ENCODE assay signal across 16 cellular contexts in the genomic region with DNA sequence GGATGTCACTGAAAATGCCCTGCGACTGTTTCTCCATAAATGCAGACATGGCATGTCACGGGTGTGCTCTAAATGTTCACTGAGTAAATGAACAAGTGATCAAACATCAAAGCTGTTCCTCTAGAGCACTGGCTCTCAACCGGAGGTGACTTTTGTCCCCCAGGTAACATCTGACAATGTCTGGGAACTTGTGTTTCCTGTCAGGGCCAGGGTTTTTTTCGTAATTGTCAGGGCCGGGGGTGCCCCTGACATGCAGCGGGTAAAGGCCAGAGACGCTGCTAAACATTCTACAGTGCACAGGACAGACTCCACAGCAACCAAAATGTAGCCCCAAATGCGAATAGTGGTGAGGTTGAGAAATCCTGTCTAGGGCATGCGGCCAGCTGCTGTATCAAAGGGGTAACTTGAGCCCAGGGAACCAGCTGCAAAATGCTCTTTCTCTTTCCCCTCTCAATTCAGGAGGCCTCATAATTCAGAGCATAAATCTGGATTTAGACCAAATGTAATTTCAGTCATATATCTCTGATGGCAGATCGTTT. TPM values are rescaled to one million over a fixed set of nuclear protein-coding genes. Genes with fewer than 3 reads are reported as not detected.
DNase-seq lines count a peak whose midpoint lies in the region; ATAC-seq, FAIRE-seq and TF ChIP-seq lines count a peak whose summit lies in the region.
"Had no signal": no experiment of that assay in that cellular context is flagged by ENCODE, and none has a peak within 500 bp of the region (broad histone marks: within the 10 kb centered on the region; RNA-seq: fewer than 3 reads in every experiment).

No MANE protein-coding gene starts in this region.

- TF ChIP-seq CTCF in progenitor cell of endocrine pancreas (IDR thresholded peaks at IDR 0.05; ENCODE audit: unreplicated experiment) (no peak), heart right ventricle (IDR thresholded peaks at IDR 0.05) (no peak)

- no peak for DNase-seq in activated T-cell treated with anti-CD3 and anti-CD28 coated beads, Interleukin-2, amount 50 U/mL, for 24 hours
- no peak for DNase-seq in activated T-cell treated with anti-CD3 and anti-CD28 coated beads, Interleukin-2, amount 50 U/mL, for 4 hours
- peak; percentile 71 for DNase-seq in NCI-H1092 (lab: John Stamatoyannopoulos, UW)
- DNase-seq in fibroblast of gingiva (ENCODE audit: low read depth), result peak; percentile 62
- DNase-seq in progenitor cell of endocrine pancreas (ENCODE audit: low spot score, unreplicated experiment), result no peak
- no peak for DNase-seq in hepatic stellate cell (ENCODE audit: low spot score)
- DNase-seq in heart right ventricle, result no peak
- DNase-seq in frontal cortex (ENCODE audit: low spot score in 2 of 2), result no peak
- DNase-seq: DND-41; effector memory CD8-positive, alpha-beta T cell; islet precursor cell; NCI-H345; testis had no signal

- no peaks in the 10 kb centered on the region for H3K9me3 ChIP-seq in heart right ventricle
- H3K9me3 ChIP-seq: testis had no signal

- peaks cover 39% of the 10 kb centered on the region for H3K4me1 Mint-ChIP-seq in activated T-cell treated with anti-CD3 and anti-CD28 coated beads, Interleukin-2, amount 50 U/mL, for 24 hours (ENCODE audit: low read depth)
- H3K4me1 Mint-ChIP-seq in activated T-cell treated with anti-CD3 and anti-CD28 coated beads, Interleukin-2, amount 50 U/mL, for 4 hours (ENCODE audit: low read depth), result peaks cover 17% of the 10 kb centered on the region
- H3K4me1 Mint-ChIP-seq in progenitor cell of endocrine pancreas (ENCODE audit: low read depth), result peaks cover 18% of the 10 kb centered on the region

- H3K9me3 Mint-ChIP-seq in activated T-cell treated with anti-CD3 and anti-CD28 coated beads, Interleukin-2, amount 50 U/mL, for 24 hours, result no peaks in the 10 kb centered on the region
- H3K9me3 Mint-ChIP-seq in activated T-cell treated with anti-CD3 and anti-CD28 coated beads, Interleukin-2, amount 50 U/mL, for 4 hours, result no peaks in the 10 kb centered on the region
- H3K9me3 Mint-ChIP-seq in progenitor cell of endocrine pancreas (ENCODE audit: low read depth), result no peaks in the 10 kb centered on the region
- H3K9me3 Mint-ChIP-seq: effector memory CD8-positive, alpha-beta T cell had no signal

- no peak overlapping the region for H3K27ac Mint-ChIP-seq in activated T-cell treated with anti-CD3 and anti-CD28 coated beads, Interleukin-2, amount 50 U/mL, for 24 hours
- no peak overlapping the region for H3K27ac Mint-ChIP-seq in progenitor cell of endocrine pancreas
- H3K27ac Mint-ChIP-seq: effector memory CD8-positive, alpha-beta T cell had no signal

- ATAC-seq in activated T-cell treated with anti-CD3 and anti-CD28 coated beads, Interleukin-2, amount 50 U/mL, for 4 hours, result no peak
- no peak for ATAC-seq in heart right ventricle
- ATAC-seq: effector memory CD8-positive, alpha-beta T cell had no signal

- no peaks in the 10 kb centered on the region for H3K27me3 ChIP-seq in heart right ventricle
- H3K27me3 ChIP-seq: testis had no signal

- 85 to 89% methylated on average over 10 of the region's 10 CpGs for WGBS in heart right ventricle, 2 donors

- peak overlapping the region; percentile 30 for H3K4me3 Mint-ChIP-seq in activated T-cell treated with anti-CD3 and anti-CD28 coated beads, Interleukin-2, amount 50 U/mL, for 24 hours
- H3K4me3 Mint-ChIP-seq in activated T-cell treated with anti-CD3 and anti-CD28 coated beads, Interleukin-2, amount 50 U/mL, for 4 hours, result no peak overlapping the region
- peak overlapping the region; percentile 33 for H3K4me3 Mint-ChIP-seq in progenitor cell of endocrine pancreas (ENCODE audit: low read depth)

- peaks cover 9% of the 10 kb centered on the region for H3K36me3 Mint-ChIP-seq in activated T-cell treated with anti-CD3 and anti-CD28 coated beads, Interleukin-2, amount 50 U/mL, for 24 hours (ENCODE audit: low read depth)
- no peaks in the 10 kb centered on the region for H3K36me3 Mint-ChIP-seq in activated T-cell treated with anti-CD3 and anti-CD28 coated beads, Interleukin-2, amount 50 U/mL, for 4 hours (ENCODE audit: insufficient read depth)
- H3K36me3 Mint-ChIP-seq in progenitor cell of endocrine pancreas (ENCODE audit: insufficient read depth), result peaks cover 3% of the 10 kb centered on the region

- H3K4me1 ChIP-seq in heart right ventricle, result peaks cover 4 to 28% (median 19%) of the 10 kb centered on the region in 9 donors
- H3K4me1 ChIP-seq: testis had no signal

- intact Hi-C loops in heart right ventricle (cut with DNase I), result loop anchor here in 4 of 10 donors (10.0 kb wide), 3 partner anchors 54 to 344 kb away; partner anchors contain the start of gene IFFO2 (in 2 of the 4)

- peaks cover 0 to 10% (median 0%) of the 10 kb centered on the region in 9 donors for H3K36me3 ChIP-seq in heart right ventricle

- FAIRE-seq in frontal cortex (lab: Jason Lieb, UNC), result no peak
- FAIRE-seq: HTR-8/SVneo had no signal

- no peaks in the 10 kb centered on the region for H3K27me3 Mint-ChIP-seq in activated T-cell treated with anti-CD3 and anti-CD28 coated beads, Interleukin-2, amount 50 U/mL, for 24 hours
- no peaks in the 10 kb centered on the region for H3K27me3 Mint-ChIP-seq in activated T-cell treated with anti-CD3 and anti-CD28 coated beads, Interleukin-2, amount 50 U/mL, for 4 hours (ENCODE audit: low read depth)
- H3K27me3 Mint-ChIP-seq in progenitor cell of endocrine pancreas, result no peaks in the 10 kb centered on the region
- H3K27me3 Mint-ChIP-seq: effector memory CD8-positive, alpha-beta T cell had no signal

- H3K27ac ChIP-seq in heart right ventricle, result no peak overlapping the region
- H3K27ac ChIP-seq: testis had no signal

- H3K4me3 ChIP-seq in heart right ventricle, result no peak overlapping the region
- H3K4me3 ChIP-seq: testis had no signal

RNA-seq across cellular contexts. Expression of gene ALDH4A1, which starts 2.0 kb away (rescaled TPM):
- total RNA-seq in activated T-cell treated with anti-CD3 and anti-CD28 coated beads, Interleukin-2, amount 50 U/mL, for 4 hours, result 1 to 10 TPM; 4.2 to 4.6 (median 4.4) TPM
- 29.3 and 30.0 TPM in 2 replicates for total RNA-seq in progenitor cell of endocrine pancreas
- total RNA-seq in heart right ventricle, result 10 to 100 TPM; 18.5 to 60.8 (median 44.7) TPM
- polyA plus RNA-seq in heart right ventricle, result 10 to 100 TPM; 12.7 to 24.0 TPM
- total RNA-seq in frontal cortex, result 4.5 TPM

RNA-seq across cellular contexts. Expression of gene TAS1R2, which starts 40.9 kb away (rescaled TPM):
- total RNA-seq in activated T-cell treated with anti-CD3 and anti-CD28 coated beads, Interleukin-2, amount 50 U/mL, for 4 hours, result not detected
- total RNA-seq in progenitor cell of endocrine pancreas, result not detected in 2 replicates
- not detected for total RNA-seq in heart right ventricle
- not detected for polyA plus RNA-seq in heart right ventricle
- not detected for total RNA-seq in frontal cortex
- total RNA-seq: mononuclear cell, pulmonary artery endothelial cell had no signal

RNA-seq across cellular contexts. Expression of gene IFFO2, which starts 56.1 kb away (rescaled TPM):
- total RNA-seq in activated T-cell treated with anti-CD3 and anti-CD28 coated beads, Interleukin-2, amount 50 U/mL, for 4 hours, result 10 to 100 TPM; 36.0 to 47.6 (median 36.1) TPM
- total RNA-seq in progenitor cell of endocrine pancreas (21.0 and 24.4 TPM in 2 replicates), heart right ventricle (1 to 10 TPM; 3.2 to 8.2 (median 4.7) TPM), frontal cortex (7.7 TPM)
- polyA plus RNA-seq in heart right ventricle, result 1 to 10 TPM; 2.2 to 2.3 TPM

Comparison
In these comparisons a context has a peak if more than half of its experiments do, and no peak if none do; other contexts are left out.
1. DNase-seq: peak in NCI-H1092 (single experiment) and fibroblast of gingiva (single experiment); none in activated T-cell treated with anti-CD3 and anti-CD28 coated beads, Interleukin-2, amount 50 U/mL, for 24 hours (single experiment), activated T-cell treated with anti-CD3 and anti-CD28 coated beads, Interleukin-2, amount 50 U/mL, for 4 hours (single experiment), progenitor cell of endocrine pancreas (single experiment), hepatic stellate cell (single experiment), heart right ventricle (0 of 2) and frontal cortex (0 of 2).